Comparison of ENCODE assay signal across 8 cellular contexts in the genomic region with DNA sequence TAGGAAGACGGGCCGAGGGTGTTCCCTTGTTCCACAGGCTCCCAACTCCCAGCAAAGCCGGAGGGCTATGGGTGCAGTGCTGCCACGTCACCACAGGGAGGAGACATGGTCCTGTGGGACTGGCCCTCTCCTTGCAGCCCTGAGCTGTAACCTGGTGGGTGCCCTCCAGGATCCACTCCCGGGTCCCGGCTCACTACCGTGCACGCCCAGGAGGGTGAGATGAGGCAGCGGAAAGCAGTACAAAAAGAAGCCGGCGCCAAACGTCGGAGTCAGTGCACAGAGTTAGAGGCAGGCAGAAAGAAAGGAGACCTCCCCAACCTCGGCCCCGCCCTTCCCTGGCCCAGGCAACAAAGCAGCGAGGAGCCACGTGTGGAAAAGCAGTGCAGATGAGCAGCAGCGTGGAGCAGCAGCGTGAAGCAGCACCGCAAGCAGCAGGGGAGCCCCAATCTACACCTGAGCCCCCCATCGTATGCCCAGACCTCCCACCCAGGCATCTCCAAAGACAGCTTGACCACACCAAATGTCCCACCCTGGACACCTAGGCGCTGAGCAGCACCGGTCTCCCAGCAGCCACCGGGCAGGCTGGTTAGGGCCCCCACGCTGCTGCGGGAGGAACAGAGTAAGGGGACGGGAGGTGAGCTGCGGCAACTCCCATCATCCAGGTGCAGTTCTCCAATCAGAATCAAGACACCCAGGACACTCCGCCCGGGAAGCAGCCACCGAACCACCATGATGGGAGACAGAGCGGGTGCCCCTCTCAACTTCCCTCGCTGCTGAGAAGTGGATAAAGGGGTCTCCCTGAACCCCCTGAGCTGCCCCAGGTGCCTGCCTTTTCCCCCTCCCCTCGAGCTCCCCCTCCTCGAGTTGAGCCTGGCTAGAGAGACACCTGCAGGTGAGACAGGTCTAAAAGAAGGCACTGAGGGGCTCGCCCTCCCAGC. TPM values are rescaled to one million over a fixed set of nuclear protein-coding genes. Genes with fewer than 3 reads are reported as not detected.
DNase-seq lines count a peak whose midpoint lies in the region; ATAC-seq, FAIRE-seq and TF ChIP-seq lines count a peak whose summit lies in the region.

No MANE protein-coding gene starts in this region.

- intact Hi-C loops in activated T-helper 1 cell treated with anti-CD3 and anti-CD28 coated beads, Interleukin-12 subunit alpha, Interleukin-12 subunit beta, Interleukin-2, Interleukin-4 antibody, amounts not matched to agents 30 ng/mL and 10 ng/mL and 1 ng/mL, durations not matched to agents 14 hours and 24 hours and 36 hours (cut with micrococcal nuclease): loop anchor here (1.0 to 2.0 kb wide), 10 partner anchors 17 to 403 kb away; partner anchors contain the start of genes ACAD8, GLB1L2, JAM3 and THYN1
- intact Hi-C loops in pancreas (cut with DNase I): loop anchor here (5.0 to 10.0 kb wide), 2 partner anchors 214 to 217 kb away; no protein-coding TSS in a partner anchor

- peaks cover 38% of the 10 kb centered on the region for H3K36me3 Mint-ChIP-seq in activated T-helper 1 cell treated with anti-CD3 and anti-CD28 coated beads, Interleukin-12 subunit alpha, Interleukin-12 subunit beta, Interleukin-2, Interleukin-4 antibody, amounts not matched to agents 30 ng/mL and 10 ng/mL and 1 ng/mL, durations not matched to agents 14 hours and 24 hours and 36 hours (ENCODE audit: low read depth)
- no peaks in the 10 kb centered on the region for H3K36me3 Mint-ChIP-seq in type B pancreatic cell

- TF ChIP-seq CTCF in OCI-LY3 (IDR thresholded peaks at IDR 0.05; ENCODE audit: low read depth, low read length): peak; percentile 74
- TF ChIP-seq CTCF in fibroblast of villous mesenchyme (IDR thresholded peaks at IDR 0.05; ENCODE audit: insufficient read depth, low read depth, low read length): peak; percentile 91
- TF ChIP-seq CTCF in pancreas (IDR thresholded peaks at IDR 0.05): peak; percentile 67 to 88 (median 80)
- peak; percentile 86 for TF ChIP-seq CTCF in type B pancreatic cell (conservative IDR thresholded peaks at IDR 0.05)

- H3K9me3 ChIP-seq in OCI-LY3 (ENCODE audit: insufficient read depth, low read length) (no peaks in the 10 kb centered on the region), pancreas (no peaks in the 10 kb centered on the region)

- H3K4me3 ChIP-seq in OCI-LY3 (ENCODE audit: low read length) (peak overlapping the region; percentile 61), fibroblast of villous mesenchyme (ENCODE audit: low read depth, low read length) (peak overlapping the region; percentile 23), pancreas (peak overlapping the region in 1 of 4 donors; percentile 22)

- peak; percentile 31 for DNase-seq in DMS114 treated with DMSO at 0.1 percent for 48 hours (lab: John Stamatoyannopoulos, UW; ENCODE audit: unreplicated experiment)
- DNase-seq in HUDEP-2 (lab: John Stamatoyannopoulos, UW; ENCODE audit: unreplicated experiment in 76 of 76): peak in 51 of 76 experiments; percentile 4 to 64 (median 29)
- DNase-seq in activated T-helper 1 cell treated with anti-CD3 and anti-CD28 coated beads, Interleukin-12 subunit alpha, Interleukin-12 subunit beta, Interleukin-2, Interleukin-4 antibody, amounts not matched to agents 30 ng/mL and 10 ng/mL and 1 ng/mL, durations not matched to agents 14 hours and 24 hours and 36 hours (ENCODE audit: low spot score): peak; percentile 59
- peak; percentile 53 for DNase-seq in fibroblast of villous mesenchyme (ENCODE audit: low read depth)
- DNase-seq in pancreas: peak; percentile 47 to 91 (median 78)
- no peak for DNase-seq in type B pancreatic cell (ENCODE audit: extremely low spot score, unreplicated experiment)

- no peaks in the 10 kb centered on the region for H3K79me2 ChIP-seq in OCI-LY3 (ENCODE audit: low read length)

- peak overlapping the region; percentile 20; the same call in 1 of the 2 replicates for H2AFZ ChIP-seq in OCI-LY3 (ENCODE audit: low read depth, low read length)

- no peaks in the 10 kb centered on the region for H3K27me3 Mint-ChIP-seq in activated T-helper 1 cell treated with anti-CD3 and anti-CD28 coated beads, Interleukin-12 subunit alpha, Interleukin-12 subunit beta, Interleukin-2, Interleukin-4 antibody, amounts not matched to agents 30 ng/mL and 10 ng/mL and 1 ng/mL, durations not matched to agents 14 hours and 24 hours and 36 hours (ENCODE audit: insufficient read depth)
- no peaks in the 10 kb centered on the region for H3K27me3 Mint-ChIP-seq in type B pancreatic cell

- H3K4me3 Mint-ChIP-seq in activated T-helper 1 cell treated with anti-CD3 and anti-CD28 coated beads, Interleukin-12 subunit alpha, Interleukin-12 subunit beta, Interleukin-2, Interleukin-4 antibody, amounts not matched to agents 30 ng/mL and 10 ng/mL and 1 ng/mL, durations not matched to agents 14 hours and 24 hours and 36 hours: peak overlapping the region; percentile 79
- peak overlapping the region; percentile 75 for H3K4me3 Mint-ChIP-seq in type B pancreatic cell

- H3K9me3 Mint-ChIP-seq in activated T-helper 1 cell treated with anti-CD3 and anti-CD28 coated beads, Interleukin-12 subunit alpha, Interleukin-12 subunit beta, Interleukin-2, Interleukin-4 antibody, amounts not matched to agents 30 ng/mL and 10 ng/mL and 1 ng/mL, durations not matched to agents 14 hours and 24 hours and 36 hours: no peaks in the 10 kb centered on the region
- no peaks in the 10 kb centered on the region for H3K9me3 Mint-ChIP-seq in type B pancreatic cell

- no peaks in the 10 kb centered on the region for H4K20me1 ChIP-seq in OCI-LY3 (ENCODE audit: insufficient read depth, low read length)

- H3K27ac ChIP-seq in OCI-LY3 (ENCODE audit: low read length) (no peak overlapping the region), pancreas (no peak overlapping the region)

- no peak for FAIRE-seq in pancreas (lab: Jason Lieb, UNC)

- peaks cover 31% of the 10 kb centered on the region for H3K4me1 Mint-ChIP-seq in activated T-helper 1 cell treated with anti-CD3 and anti-CD28 coated beads, Interleukin-12 subunit alpha, Interleukin-12 subunit beta, Interleukin-2, Interleukin-4 antibody, amounts not matched to agents 30 ng/mL and 10 ng/mL and 1 ng/mL, durations not matched to agents 14 hours and 24 hours and 36 hours (ENCODE audit: low read depth)
- H3K4me1 Mint-ChIP-seq in type B pancreatic cell (ENCODE audit: unreplicated experiment): peaks cover 6% of the 10 kb centered on the region

- H3K27ac Mint-ChIP-seq in activated T-helper 1 cell treated with anti-CD3 and anti-CD28 coated beads, Interleukin-12 subunit alpha, Interleukin-12 subunit beta, Interleukin-2, Interleukin-4 antibody, amounts not matched to agents 30 ng/mL and 10 ng/mL and 1 ng/mL, durations not matched to agents 14 hours and 24 hours and 36 hours: peak overlapping the region; percentile 80
- peak overlapping the region; percentile 10 for H3K27ac Mint-ChIP-seq in type B pancreatic cell

- H3K27me3 ChIP-seq in OCI-LY3 (ENCODE audit: low read depth, low read length) (peaks cover 6% of the 10 kb centered on the region; the same call in 1 of the 2 replicates), pancreas (no peaks in the 10 kb centered on the region)

- ATAC-seq in GM21381 (IDR thresholded peaks at IDR 0.05; ENCODE audit: unreplicated experiment) (peak; percentile 82), pancreas (peak; percentile 88 to 97 (median 95))

- H3K4me2 ChIP-seq in OCI-LY3 (ENCODE audit: low read length): peak overlapping the region; percentile 79

- peaks cover 17% of the 10 kb centered on the region for H3K4me1 ChIP-seq in OCI-LY3 (ENCODE audit: low read length)
- H3K4me1 ChIP-seq in pancreas: peaks cover 0 to 4% (median 0%) of the 10 kb centered on the region in 3 donors

- no peak overlapping the region for H3K9ac ChIP-seq in OCI-LY3 (ENCODE audit: low read length)

- H3K36me3 ChIP-seq in OCI-LY3 (replicated peaks; ENCODE audit: low read depth, low read length) (no peaks in the 10 kb centered on the region), pancreas (no peaks in the 10 kb centered on the region)

- WGBS in pancreas, 2 donors: 21 to 24% methylated on average over 33 to 36 of the region's 36 CpGs

RNA-seq across cellular contexts. Expression of gene IGSF9B, which starts 28.8 kb away (rescaled TPM):
- 73.6 and 77.2 TPM in 2 replicates for total RNA-seq in activated T-helper 1 cell treated with anti-CD3 and anti-CD28 coated beads, Interleukin-12 subunit alpha, Interleukin-12 subunit beta, Interleukin-2, Interleukin-4 antibody, amounts not matched to agents 30 ng/mL and 10 ng/mL and 1 ng/mL, durations not matched to agents 14 hours and 24 hours and 36 hours
- under 0.01 TPM in 1 of 2 replicates, not detected in the other for total RNA-seq in fibroblast of villous mesenchyme
- total RNA-seq in pancreas: 1 to 10 TPM; 1.1 to 5.8 (median 2.7) TPM
- 1 to 10 TPM; 1.5 to 3.5 TPM for polyA plus RNA-seq in pancreas
- total RNA-seq in type B pancreatic cell (ENCODE audit: low replicate concordance): 6.6 and 10.6 TPM in 2 replicates
